ENCODE assay signal across 34 cellular contexts in the genomic region with DNA sequence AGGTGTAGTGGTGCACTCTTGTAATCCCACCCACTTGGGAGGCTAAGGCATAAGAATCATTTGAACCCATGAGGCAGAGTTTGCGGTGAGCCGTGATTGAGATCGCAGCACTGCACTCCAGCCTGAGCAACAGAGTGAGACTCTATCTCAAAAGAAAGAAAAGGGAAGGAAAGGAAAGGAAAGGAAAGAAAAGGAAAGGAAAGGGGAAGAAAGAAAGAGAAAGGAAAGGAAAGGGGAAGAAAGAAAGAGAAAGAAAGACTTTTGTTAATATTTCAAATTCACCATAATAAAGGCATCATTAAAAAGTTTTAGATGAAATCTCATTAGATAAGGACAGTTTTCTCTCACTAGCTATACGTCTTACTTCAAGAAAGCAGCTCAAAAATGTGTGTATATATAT.
"Had no signal": no experiment of that assay in that cellular context is flagged by ENCODE, and none has a peak within 500 bp of the region (broad histone marks: within the 10 kb centered on the region; RNA-seq: fewer than 3 reads in every experiment).

No MANE protein-coding gene starts in this region.

- H3K36me3 Mint-ChIP-seq: activated CD4-positive, alpha-beta memory T cell treated with anti-CD3 and anti-CD28 coated beads for 36 hours; activated naive CD4-positive, alpha-beta T cell treated with anti-CD3 and anti-CD28 coated beads, Interleukin-2, amount 10 ng/mL, durations not matched to agents 7 days and 5 days; activated naive CD4-positive, alpha-beta T cell treated with anti-CD3 and anti-CD28 coated beads, Interleukin-2, amount 50 U/mL, for 72 hours; activated naive CD8-positive, alpha-beta T cell treated with anti-CD3 and anti-CD28 coated beads for 36 hours had no signal

- H3K9me3 Mint-ChIP-seq: activated CD4-positive, alpha-beta memory T cell treated with anti-CD3 and anti-CD28 coated beads for 36 hours; activated CD4-positive, alpha-beta T cell treated with anti-CD3 and anti-CD28 coated beads, Interleukin-2, amount 10 ng/mL, durations not matched to agents 24 days and 14 days; activated naive CD4-positive, alpha-beta T cell treated with anti-CD3 and anti-CD28 coated beads, Interleukin-2, amount 10 ng/mL, durations not matched to agents 7 days and 5 days; activated T-cell treated with anti-CD3 and anti-CD28 coated beads, Interleukin-2, amount 50 U/mL, for 4 hours; activated T-helper 1 cell treated with anti-CD3 and anti-CD28 coated beads, Interleukin-12 subunit alpha, Interleukin-12 subunit beta, Interleukin-2, Interleukin-4 antibody, amounts not matched to agents 30 ng/mL and 10 ng/mL and 1 ng/mL, durations not matched to agents 14 hours and 24 hours and 36 hours; T-helper 1 cell treated with Interleukin-12 subunit alpha and Interleukin-12 subunit beta and Interleukin-4 antibody, amounts not matched to agents 30 μg/mL and 1 μg/mL, for 36 hours; T-helper 2 cell treated with Interferon-gamma antibody and Interleukin-4, amounts not matched to agents 5 μg/mL and 100 μg/mL, for 36 hours had no signal

- ATAC-seq: activated CD8-positive, alpha-beta T cell treated with anti-CD3 and anti-CD28 coated beads for 36 hours; activated naive CD4-positive, alpha-beta T cell treated with anti-CD3 and anti-CD28 coated beads, Interleukin-2, amount 50 U/mL, for 72 hours; activated T-cell treated with anti-CD3 and anti-CD28 coated beads, Interleukin-2, amount 50 U/mL, for 4 hours; activated T-cell treated with anti-CD3 and anti-CD28 coated beads, Interleukin-2, amount 50 U/mL, for 72 hours; activated T-helper 17 cell treated with anti-CD3 and anti-CD28 coated beads, Interleukin-2, amount 50 U/mL, for 72 hours; body of pancreas had no signal

- DNase-seq: activated B cell treated with CpG ODN at 0.5 μM for 24 hours; activated CD4-positive, alpha-beta memory T cell treated with anti-CD3 and anti-CD28 coated beads for 36 hours; activated CD4-positive, alpha-beta T cell treated with anti-CD3 and anti-CD28 coated beads for 4 hours; activated CD4-positive, alpha-beta T cell treated with anti-CD3 and anti-CD28 coated beads, Interleukin-2, amount 10 ng/mL, durations not matched to agents 24 days and 14 days; activated CD4-positive, alpha-beta T cell treated with anti-CD3 and anti-CD28 coated beads, Interleukin-2, amount 50 U/mL, for 1 hour; activated CD4-positive, alpha-beta T cell treated with anti-CD3 and anti-CD28 coated beads, Interleukin-2, amount 50 U/mL, for 4 hours; activated CD4-positive, CD25-positive, alpha-beta regulatory T cell treated with anti-CD3 and anti-CD28 coated beads, Interleukin-2, amount 50 U/mL, for 72 hours; activated CD8-positive, alpha-beta memory T cell treated with anti-CD3 and anti-CD28 coated beads, Interleukin-2, amount 50 U/mL, for 4 hours; activated CD8-positive, alpha-beta T cell treated with anti-CD3 and anti-CD28 coated beads for 36 hours; activated effector memory CD4-positive, alpha-beta T cell treated with anti-CD3 and anti-CD28 coated beads, Interleukin-2, amount 50 U/mL, for 16 hours; activated gamma-delta T cell treated with Interleukin-2 at 50 U/mL for 16 hours; activated naive CD4-positive, alpha-beta T cell; activated naive CD4-positive, alpha-beta T cell treated with anti-CD3 and anti-CD28 coated beads, Interleukin-2, amount 10 ng/mL, durations not matched to agents 7 days and 5 days; activated naive CD8-positive, alpha-beta T cell treated with anti-CD3 and anti-CD28 coated beads for 36 hours; activated T-cell treated with anti-CD3 and anti-CD28 coated beads for 4 hours; activated T-cell treated with anti-CD3 and anti-CD28 coated beads, Interleukin-2, amount 50 U/mL, for 1 hour; activated T-cell treated with anti-CD3 and anti-CD28 coated beads, Interleukin-2, amount 50 U/mL, for 4 hours; activated T-cell treated with anti-CD3 and anti-CD28 coated beads, Interleukin-2, amount 50 U/mL, for 72 hours; adrenal gland; amniotic stem cell; aorta; body of pancreas; brain microvascular endothelial cell; central memory CD4-positive, alpha-beta T cell; T-helper 1 cell; T-helper 2 cell; T-helper 9 cell had no signal

- H3K27ac ChIP-seq: adrenal gland, body of pancreas, brain microvascular endothelial cell, breast epithelium, VCaP had no signal

- H3K36me3 ChIP-seq: adrenal gland, brain microvascular endothelial cell, breast epithelium had no signal

- H3K4me1 Mint-ChIP-seq: activated B cell treated with CpG ODN at 0.5 μM for 24 hours; activated CD4-positive, alpha-beta T cell treated with anti-CD3 and anti-CD28 coated beads, Interleukin-2, amount 10 ng/mL, durations not matched to agents 24 days and 14 days; activated naive CD4-positive, alpha-beta T cell treated with anti-CD3 and anti-CD28 coated beads, Interleukin-2, amount 10 ng/mL, durations not matched to agents 7 days and 5 days; activated naive CD8-positive, alpha-beta T cell treated with anti-CD3 and anti-CD28 coated beads for 36 hours; activated T-helper 17 cell treated with anti-CD3 and anti-CD28 coated beads, Interleukin-2, amount 50 U/mL, for 72 hours had no signal

- H3K4me3 ChIP-seq: adrenal gland, body of pancreas, breast epithelium had no signal

- H3K4me3 Mint-ChIP-seq: activated B cell treated with CpG ODN at 0.5 μM for 24 hours; activated CD4-positive, alpha-beta memory T cell treated with anti-CD3 and anti-CD28 coated beads for 36 hours; activated CD4-positive, alpha-beta T cell treated with anti-CD3 and anti-CD28 coated beads, Interleukin-2, amount 10 ng/mL, durations not matched to agents 24 days and 14 days; activated CD8-positive, alpha-beta T cell treated with anti-CD3 and anti-CD28 coated beads for 36 hours; activated naive CD4-positive, alpha-beta T cell treated with anti-CD3 and anti-CD28 coated beads, Interleukin-2, amount 10 ng/mL, durations not matched to agents 7 days and 5 days; activated naive CD8-positive, alpha-beta T cell treated with anti-CD3 and anti-CD28 coated beads for 36 hours; activated T-cell treated with anti-CD3 and anti-CD28 coated beads, Interleukin-2, amount 50 U/mL, for 4 hours; activated T-cell treated with anti-CD3 and anti-CD28 coated beads, Interleukin-2, amount 50 U/mL, for 72 hours; activated T-helper 1 cell treated with anti-CD3 and anti-CD28 coated beads, Interleukin-12 subunit alpha, Interleukin-12 subunit beta, Interleukin-2, Interleukin-4 antibody, amounts not matched to agents 30 ng/mL and 10 ng/mL and 1 ng/mL, durations not matched to agents 14 hours and 24 hours and 36 hours; activated T-helper 17 cell treated with anti-CD3 and anti-CD28 coated beads, Interleukin-2, amount 50 U/mL, for 72 hours; T-helper 1 cell treated with Interleukin-12 subunit alpha and Interleukin-12 subunit beta and Interleukin-4 antibody, amounts not matched to agents 30 μg/mL and 1 μg/mL, for 36 hours; T-helper 2 cell treated with Interferon-gamma antibody and Interleukin-4, amounts not matched to agents 5 μg/mL and 100 μg/mL, for 36 hours had no signal

- H3K27me3 Mint-ChIP-seq: activated B cell treated with CpG ODN at 0.5 μM for 24 hours; activated CD4-positive, alpha-beta memory T cell treated with anti-CD3 and anti-CD28 coated beads for 36 hours; activated CD4-positive, alpha-beta T cell treated with anti-CD3 and anti-CD28 coated beads, Interleukin-2, amount 10 ng/mL, durations not matched to agents 24 days and 14 days; activated CD8-positive, alpha-beta T cell treated with anti-CD3 and anti-CD28 coated beads for 36 hours; activated naive CD4-positive, alpha-beta T cell treated with anti-CD3 and anti-CD28 coated beads, Interleukin-2, amount 10 ng/mL, durations not matched to agents 7 days and 5 days; activated naive CD8-positive, alpha-beta T cell treated with anti-CD3 and anti-CD28 coated beads for 36 hours; activated T-helper 17 cell treated with anti-CD3 and anti-CD28 coated beads, Interleukin-2, amount 50 U/mL, for 72 hours had no signal

- H3K27me3 ChIP-seq: adrenal gland, body of pancreas, brain microvascular endothelial cell, breast epithelium had no signal

- H3K9me3 ChIP-seq: adrenal gland, body of pancreas, breast epithelium had no signal

- H3K27ac Mint-ChIP-seq: activated B cell treated with CpG ODN at 0.5 μM for 24 hours; activated CD4-positive, alpha-beta memory T cell treated with anti-CD3 and anti-CD28 coated beads for 36 hours; activated CD4-positive, alpha-beta T cell treated with anti-CD3 and anti-CD28 coated beads, Interleukin-2, amount 10 ng/mL, durations not matched to agents 24 days and 14 days; activated CD8-positive, alpha-beta T cell treated with anti-CD3 and anti-CD28 coated beads for 36 hours; activated naive CD4-positive, alpha-beta T cell treated with anti-CD3 and anti-CD28 coated beads, Interleukin-2, amount 10 ng/mL, durations not matched to agents 7 days and 5 days; activated naive CD4-positive, alpha-beta T cell treated with anti-CD3 and anti-CD28 coated beads, Interleukin-2, amount 50 U/mL, for 72 hours; activated naive CD8-positive, alpha-beta T cell treated with anti-CD3 and anti-CD28 coated beads for 36 hours; activated T-cell treated with anti-CD3 and anti-CD28 coated beads, Interleukin-2, amount 50 U/mL, for 72 hours; activated T-helper 1 cell treated with anti-CD3 and anti-CD28 coated beads, Interleukin-12 subunit alpha, Interleukin-12 subunit beta, Interleukin-2, Interleukin-4 antibody, amounts not matched to agents 30 ng/mL and 10 ng/mL and 1 ng/mL, durations not matched to agents 14 hours and 24 hours and 36 hours; activated T-helper 17 cell treated with anti-CD3 and anti-CD28 coated beads, Interleukin-2, amount 50 U/mL, for 72 hours; T-helper 1 cell treated with Interleukin-12 subunit alpha and Interleukin-12 subunit beta and Interleukin-4 antibody, amounts not matched to agents 30 μg/mL and 1 μg/mL, for 36 hours; T-helper 2 cell treated with Interferon-gamma antibody and Interleukin-4, amounts not matched to agents 5 μg/mL and 100 μg/mL, for 36 hours had no signal
